In the genomic region with DNA sequence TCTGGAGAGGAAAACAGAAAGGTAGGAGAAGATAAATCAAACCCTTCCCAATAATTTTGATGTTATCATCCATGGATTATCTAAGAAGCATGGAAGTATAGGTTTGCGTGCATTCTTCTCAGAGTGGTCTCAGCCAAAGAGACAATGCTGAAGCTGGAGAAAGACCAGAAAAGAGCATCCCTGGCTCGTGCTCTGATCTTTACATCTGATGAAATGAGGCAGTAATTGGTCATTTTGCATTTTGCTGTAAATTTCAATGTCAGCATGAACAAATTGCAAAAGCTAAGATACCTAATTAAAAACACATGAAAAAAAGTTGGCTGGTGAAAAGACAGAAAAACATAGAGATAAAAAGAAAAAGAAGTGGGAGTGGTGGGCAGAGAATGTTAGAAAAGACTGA, we compare ENCODE assay signal across 20 cellular contexts.
DNase-seq lines count a peak whose midpoint lies in the region; ATAC-seq, FAIRE-seq and TF ChIP-seq lines count a peak whose summit lies in the region.
"Had no signal": no experiment of that assay in that cellular context is flagged by ENCODE, and none has a peak within 500 bp of the region (broad histone marks: within the 10 kb centered on the region; RNA-seq: fewer than 3 reads in every experiment).

No MANE protein-coding gene starts in this region.

- peaks cover 17% of the 10 kb centered on the region for H3K36me3 Mint-ChIP-seq in memory B cell

- no peak; the same call in 1 of the 2 replicates for TF ChIP-seq RAD21 in SK-N-SH (IDR thresholded peaks at IDR 0.05; ENCODE audit: low read length)

- no peak overlapping the region for H3K4me3 ChIP-seq in SK-N-SH (ENCODE audit: low read depth in 2 of 2, low read length in 1 of 2)
- H3K4me3 ChIP-seq: A549 had no signal

- no peak for TF ChIP-seq CTCF in SK-N-SH (IDR thresholded peaks at IDR 0.05)

- no peaks in the 10 kb centered on the region for H3F3A ChIP-seq in SK-N-SH (replicated peaks; ENCODE audit: insufficient read depth)

- H3K4me1 ChIP-seq in SK-N-SH (ENCODE audit: control insufficient read depth in 1 of 2, insufficient read depth in 2 of 2, low read depth in 1 of 2, low read length in 1 of 2), result peaks cover 0 to 11% of the 10 kb centered on the region in 2 experiments; a peak in 2 of 4 replicates
- H3K4me1 ChIP-seq: A549 had no signal

- TF ChIP-seq EP300 in SK-N-SH (IDR thresholded peaks at IDR 0.05; ENCODE audit: borderline replicate concordance in 1 of 2, low read depth in 1 of 2, low read length in 1 of 2), result peak in 1 of 2 experiments; percentile 70; a peak in 2 of 4 replicates

- no peaks in the 10 kb centered on the region for H3K27me3 ChIP-seq in SK-N-SH (ENCODE audit: insufficient read depth)

- peaks cover 11% of the 10 kb centered on the region for H3K4me1 Mint-ChIP-seq in memory B cell
- H3K4me1 Mint-ChIP-seq: H9 had no signal

- FAIRE-seq in endometrium (lab: Jason Lieb, UNC), result peak; percentile 95
- FAIRE-seq: A549, D721Med, G401.6, GM12891, HepG2, HTR-8/SVneo had no signal

- peak overlapping the region; percentile 21 for H3K27ac Mint-ChIP-seq in memory B cell
- H3K27ac Mint-ChIP-seq: CD8-positive, alpha-beta T cell had no signal

- H3K27ac ChIP-seq in SK-N-SH (ENCODE audit: low read depth in 2 of 2, low read length in 1 of 2), result peak overlapping the region in 1 of 2 experiments; percentile 80; a peak in 2 of 4 replicates
- H3K27ac ChIP-seq: A549 had no signal

- H4K20me1 ChIP-seq in SK-N-SH (ENCODE audit: insufficient read depth), result peaks cover 2% of the 10 kb centered on the region; the same call in 1 of the 2 replicates

- H3K79me2 ChIP-seq in SK-N-SH (ENCODE audit: insufficient read depth), result no peaks in the 10 kb centered on the region

- POLR2A ChIA-PET in SK-N-SH (lab: Yijun Ruan, JAX), result no interaction called here

- CTCF ChIA-PET in SK-N-SH (lab: Yijun Ruan, JAX), result interaction anchor here (0.9 to 2.3 kb wide), 2 partner anchors 33 to 459 kb away, joined by 3 to 5 read pairs; no protein-coding TSS in a partner anchor

- WGBS in SK-N-SH (ENCODE audit: low lambda C conversion rate), result 48% methylated on average over 2 of the region's 2 CpGs

- no peaks in the 10 kb centered on the region for H3K27me3 Mint-ChIP-seq in memory B cell

- H2AFZ ChIP-seq in SK-N-SH (ENCODE audit: low read depth), result no peak overlapping the region

- H3K9me3 Mint-ChIP-seq in memory B cell, result no peaks in the 10 kb centered on the region
- H3K9me3 Mint-ChIP-seq: CD8-positive, alpha-beta T cell; H9 had no signal

- no peak overlapping the region for H3K4me2 ChIP-seq in SK-N-SH
- H3K4me2 ChIP-seq: A549 had no signal

- no peak overlapping the region for H3K9ac ChIP-seq in SK-N-SH

- ATAC-seq in memory B cell (ENCODE audit: low read depth) (no peak), HG02840 (IDR thresholded peaks at IDR 0.05; ENCODE audit: low FRiP score, unreplicated experiment) (no peak)
- ATAC-seq: A549; CD8-positive, alpha-beta T cell; HepG2 had no signal

- no peak overlapping the region for H3K4me3 Mint-ChIP-seq in memory B cell
- H3K4me3 Mint-ChIP-seq: CD14-positive monocyte; CD8-positive, alpha-beta T cell; H9 had no signal

- H3K9me2 ChIP-seq in SK-N-SH, result no peaks in the 10 kb centered on the region

- peaks cover 7 to 10% of the 10 kb centered on the region in 2 experiments for H3K36me3 ChIP-seq in SK-N-SH (replicated peaks in 1 of 2; ENCODE audit: control insufficient read depth in 1 of 2, insufficient read depth in 2 of 2, low read length in 1 of 2)

- H3K9me3 ChIP-seq in SK-N-SH, result no peaks in the 10 kb centered on the region
- H3K9me3 ChIP-seq: A549 had no signal

- peak; percentile 11 for DNase-seq in SK-N-SH
- no peak for DNase-seq in memory B cell (ENCODE audit: low spot score in 2 of 2)
- no peak for DNase-seq in NCI-H69 (lab: John Stamatoyannopoulos, UW)
- no peak for DNase-seq in dedifferentiated amniotic fluid mesenchymal stem cell (ENCODE audit: extremely low spot score)
- DNase-seq: CD8-positive, alpha-beta T cell; COR-L47; DMS153; DMS79 treated with DMSO at 0.1 percent for 48 hours; EL; GOT3; H9 had no signal

TF ChIP-seq in SK-N-SH, 30 proteins besides CTCF, POLR2A, EP300 and RAD21:
- TF ChIP-seq POLR2AphosphoS5 (IDR thresholded peaks at IDR 0.05; ENCODE audit: low read depth, low read length), result no peak
- peak; percentile 65 for TF ChIP-seq GATA2 (CRISPR knock-in tag; IDR thresholded peaks at IDR 0.05)
- TF ChIP-seq EZH2phosphoT487 (IDR thresholded peaks at IDR 0.05; ENCODE audit: borderline replicate concordance, low read depth), result no peak
- TF ChIP-seq TCF12 (IDR thresholded peaks at IDR 0.05), result 0 out of 2 replicates have a peak, but pooled peaks have one; percentile 20
- no peak for TF ChIP-seq RCOR1 (IDR thresholded peaks at IDR 0.05; ENCODE audit: low read length)
- no peak for TF ChIP-seq CHD2 (IDR thresholded peaks at IDR 0.05; ENCODE audit: low read length, partially characterized antibody)
- TF ChIP-seq, protein P1, sequence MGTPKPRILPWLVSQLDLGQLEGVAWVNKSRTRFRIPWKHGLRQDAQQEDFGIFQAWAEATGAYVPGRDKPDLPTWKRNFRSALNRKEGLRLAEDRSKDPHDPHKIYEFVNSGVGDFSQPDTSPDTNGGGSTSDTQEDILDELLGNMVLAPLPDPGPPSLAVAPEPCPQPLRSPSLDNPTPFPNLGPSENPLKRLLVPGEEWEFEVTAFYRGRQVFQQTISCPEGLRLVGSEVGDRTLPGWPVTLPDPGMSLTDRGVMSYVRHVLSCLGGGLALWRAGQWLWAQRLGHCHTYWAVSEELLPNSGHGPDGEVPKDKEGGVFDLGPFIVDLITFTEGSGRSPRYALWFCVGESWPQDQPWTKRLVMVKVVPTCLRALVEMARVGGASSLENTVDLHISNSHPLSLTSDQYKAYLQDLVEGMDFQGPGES (IDR thresholded peaks at IDR 0.05; ENCODE audit: low read depth, low read length), result no peak
- TF ChIP-seq RXRA (IDR thresholded peaks at IDR 0.05; ENCODE audit: borderline replicate concordance, low read depth), result no peak
- no peak for TF ChIP-seq MAX (IDR thresholded peaks at IDR 0.05; ENCODE audit: low read depth)
- no peak for TF ChIP-seq YY1 (IDR thresholded peaks at IDR 0.05; ENCODE audit: low read depth)
- TF ChIP-seq MXI1 (IDR thresholded peaks at IDR 0.05; ENCODE audit: low read depth, low read length), result peak; percentile 36; the same call in 1 of the 2 replicates
- TF ChIP-seq FOXM1 (IDR thresholded peaks at IDR 0.05; ENCODE audit: low read depth), result no peak
